16 cellular contexts compared by ENCODE assay signal in genomic region chr14:71665157-71665556, GRCh38.
DNase-seq lines count a peak whose midpoint lies in the region; ATAC-seq and TF ChIP-seq lines count a peak whose summit lies in the region.
"Had no signal": no experiment of that assay in that cellular context is flagged by ENCODE, and none has a peak within 500 bp of the region (broad histone marks: within the 10 kb centered on the region; RNA-seq: fewer than 3 reads in every experiment).

No MANE protein-coding gene starts in this region.

- no peak overlapping the region for H3K27ac ChIP-seq in left lung
- H3K27ac ChIP-seq: BLaER1 treated with 17β-estradiol and CSF1 and Interleukin-3, amounts not matched to agents 10 nM and 100 nM; coronary artery; uterus had no signal

- H3K9me3 ChIP-seq in left lung: no peaks in the 10 kb centered on the region
- H3K9me3 ChIP-seq: BLaER1 treated with 17β-estradiol and CSF1 and Interleukin-3, amounts not matched to agents 10 nM and 100 nM; uterus had no signal

- intact Hi-C loops in left lung (cut with DNase I): no loop called here

- no peaks in the 10 kb centered on the region for H3K9me3 Mint-ChIP-seq in mesothelial cell of epicardium
- H3K9me3 Mint-ChIP-seq: T-helper 1 cell treated with Interleukin-12 subunit alpha and Interleukin-12 subunit beta and Interleukin-4 antibody, amounts not matched to agents 30 μg/mL and 1 μg/mL, for 36 hours had no signal

- H3K36me3 Mint-ChIP-seq in mesothelial cell of epicardium: peaks cover 5% of the 10 kb centered on the region

- no peaks in the 10 kb centered on the region for H3K27me3 Mint-ChIP-seq in mesothelial cell of epicardium (ENCODE audit: low read depth)

- TF ChIP-seq CTCF in AG10803 (conservative IDR thresholded peaks at IDR 0.05; ENCODE audit: low read length) (no peak), cardiac fibroblast (IDR thresholded peaks at IDR 0.05; ENCODE audit: low read depth, low read length) (no peak), left lung (IDR thresholded peaks at IDR 0.05) (no peak), mesothelial cell of epicardium (IDR thresholded peaks at IDR 0.05; ENCODE audit: unreplicated experiment) (no peak)

- peaks cover 0 to 17% of the 10 kb centered on the region in 2 donors for H3K36me3 ChIP-seq in left lung
- H3K36me3 ChIP-seq: uterus had no signal

- H3K4me3 ChIP-seq in AG10803 (ENCODE audit: low read length) (no peak overlapping the region), cardiac fibroblast (replicated peaks in 1 of 2; ENCODE audit: low read depth in 2 of 2, low read length in 2 of 2) (no peak overlapping the region), left lung (no peak overlapping the region)
- H3K4me3 ChIP-seq: BLaER1 treated with 17β-estradiol and CSF1 and Interleukin-3, amounts not matched to agents 10 nM and 100 nM; coronary artery; uterus had no signal

- peak; percentile 26 for ATAC-seq in left lung

- no peak overlapping the region for H3K4me3 Mint-ChIP-seq in mesothelial cell of epicardium
- H3K4me3 Mint-ChIP-seq: T-helper 1 cell treated with Interleukin-12 subunit alpha and Interleukin-12 subunit beta and Interleukin-4 antibody, amounts not matched to agents 30 μg/mL and 1 μg/mL, for 36 hours had no signal

- no peaks in the 10 kb centered on the region for H3K27me3 ChIP-seq in left lung
- H3K27me3 ChIP-seq: BLaER1 treated with 17β-estradiol and CSF1 and Interleukin-3, amounts not matched to agents 10 nM and 100 nM; uterus had no signal

- DNase-seq in AG10803 (ENCODE audit: low read depth): peak; percentile 82
- DNase-seq in NCI-H226: peak; percentile 49
- peak; percentile 81 to 95 for DNase-seq in cardiac fibroblast (ENCODE audit: low read depth in 2 of 2)
- no peak for DNase-seq in left lung
- no peak for DNase-seq in mesothelial cell of epicardium (ENCODE audit: low spot score in 2 of 2, unreplicated experiment in 2 of 2)
- no peak for DNase-seq in superior temporal gyrus (ENCODE audit: extremely low spot score)
- no peak for DNase-seq in NCI-H510A (lab: John Stamatoyannopoulos, UW)
- DNase-seq in AML-193 (lab: John Stamatoyannopoulos, UW): no peak
- DNase-seq: activated CD4-positive, alpha-beta T cell treated with anti-CD3 and anti-CD28 coated beads, Interleukin-2, amount 50 U/mL, for 48 hours; activated naive CD4-positive, alpha-beta T cell; GDM1; head of caudate nucleus; uterus had no signal

- H3K4me1 Mint-ChIP-seq in mesothelial cell of epicardium: peaks cover 37% of the 10 kb centered on the region

- H3K27ac Mint-ChIP-seq in mesothelial cell of epicardium: no peak overlapping the region
- H3K27ac Mint-ChIP-seq: T-helper 1 cell treated with Interleukin-12 subunit alpha and Interleukin-12 subunit beta and Interleukin-4 antibody, amounts not matched to agents 30 μg/mL and 1 μg/mL, for 36 hours had no signal

- no peaks in the 10 kb centered on the region for H3K4me1 ChIP-seq in left lung
- H3K4me1 ChIP-seq: BLaER1 treated with 17β-estradiol and CSF1 and Interleukin-3, amounts not matched to agents 10 nM and 100 nM; uterus had no signal

Comparison
In these comparisons a context has a peak if more than half of its experiments do, and no peak if none do; other contexts are left out.
1. DNase-seq: peak in AG10803 (single experiment), NCI-H226 (single experiment) and cardiac fibroblast (2 of 2); none in left lung (0 of 2), mesothelial cell of epicardium (0 of 2), superior temporal gyrus (single experiment), NCI-H510A (single experiment) and AML-193 (0 of 2).